In the genomic region with DNA sequence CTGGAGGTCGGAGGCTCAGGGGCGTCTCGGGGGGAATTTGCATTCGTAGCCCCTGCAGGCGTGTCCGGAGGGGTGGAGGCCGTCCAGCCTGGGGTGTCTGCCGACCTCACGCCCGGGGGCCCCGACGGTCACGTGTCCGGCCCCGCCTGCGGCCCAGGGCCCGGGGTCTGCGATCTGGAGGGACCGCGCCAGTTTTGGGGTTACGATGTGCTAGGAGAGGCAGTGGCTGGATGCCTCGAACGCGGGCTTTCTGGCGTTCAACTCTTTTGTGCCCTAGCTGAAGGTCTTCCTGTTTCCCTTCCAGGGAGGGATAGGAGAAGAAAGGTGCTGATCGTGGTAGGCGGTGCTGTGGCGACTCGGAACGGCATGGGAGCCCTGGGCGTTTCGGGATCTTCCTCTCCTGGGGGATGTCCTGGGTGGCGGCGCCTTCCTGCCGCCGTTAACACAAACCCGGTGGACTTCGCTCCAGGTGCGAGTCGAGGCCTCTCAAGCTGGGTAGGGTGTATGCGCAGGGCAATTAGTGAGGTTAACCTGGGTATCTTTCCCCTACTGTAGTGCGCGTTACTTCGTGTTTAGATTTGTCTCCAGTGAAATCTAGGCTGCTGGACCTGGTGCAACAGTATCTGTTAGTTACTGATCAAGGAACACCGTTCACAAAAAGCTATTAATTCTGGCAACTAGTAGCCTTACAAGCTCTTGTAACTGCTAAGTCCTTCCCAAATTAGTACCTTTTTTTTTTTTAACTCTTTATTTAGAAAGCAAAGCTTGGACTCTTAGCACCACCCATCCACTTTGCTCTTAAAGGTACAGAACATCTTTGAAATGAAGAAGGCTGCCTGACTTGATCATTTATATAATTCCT, we compare ENCODE assay signal across 1 cellular context.
A peak's percentile ranks its signal among the peaks of the same experiment; 100 is the strongest.
TF ChIP-seq lines count a peak whose summit lies in the region.

No MANE protein-coding gene starts in this region.

TF ChIP-seq in HEK293, 187 proteins besides CTCF, POLR2A, EP300 and RAD21 (continued from another document):
- TF ChIP-seq, protein P1, sequence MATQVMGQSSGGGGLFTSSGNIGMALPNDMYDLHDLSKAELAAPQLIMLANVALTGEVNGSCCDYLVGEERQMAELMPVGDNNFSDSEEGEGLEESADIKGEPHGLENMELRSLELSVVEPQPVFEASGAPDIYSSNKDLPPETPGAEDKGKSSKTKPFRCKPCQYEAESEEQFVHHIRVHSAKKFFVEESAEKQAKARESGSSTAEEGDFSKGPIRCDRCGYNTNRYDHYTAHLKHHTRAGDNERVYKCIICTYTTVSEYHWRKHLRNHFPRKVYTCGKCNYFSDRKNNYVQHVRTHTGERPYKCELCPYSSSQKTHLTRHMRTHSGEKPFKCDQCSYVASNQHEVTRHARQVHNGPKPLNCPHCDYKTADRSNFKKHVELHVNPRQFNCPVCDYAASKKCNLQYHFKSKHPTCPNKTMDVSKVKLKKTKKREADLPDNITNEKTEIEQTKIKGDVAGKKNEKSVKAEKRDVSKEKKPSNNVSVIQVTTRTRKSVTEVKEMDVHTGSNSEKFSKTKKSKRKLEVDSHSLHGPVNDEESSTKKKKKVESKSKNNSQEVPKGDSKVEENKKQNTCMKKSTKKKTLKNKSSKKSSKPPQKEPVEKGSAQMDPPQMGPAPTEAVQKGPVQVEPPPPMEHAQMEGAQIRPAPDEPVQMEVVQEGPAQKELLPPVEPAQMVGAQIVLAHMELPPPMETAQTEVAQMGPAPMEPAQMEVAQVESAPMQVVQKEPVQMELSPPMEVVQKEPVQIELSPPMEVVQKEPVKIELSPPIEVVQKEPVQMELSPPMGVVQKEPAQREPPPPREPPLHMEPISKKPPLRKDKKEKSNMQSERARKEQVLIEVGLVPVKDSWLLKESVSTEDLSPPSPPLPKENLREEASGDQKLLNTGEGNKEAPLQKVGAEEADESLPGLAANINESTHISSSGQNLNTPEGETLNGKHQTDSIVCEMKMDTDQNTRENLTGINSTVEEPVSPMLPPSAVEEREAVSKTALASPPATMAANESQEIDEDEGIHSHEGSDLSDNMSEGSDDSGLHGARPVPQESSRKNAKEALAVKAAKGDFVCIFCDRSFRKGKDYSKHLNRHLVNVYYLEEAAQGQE (tag by site-specific recombination; IDR thresholded peaks at IDR 0.05): peak; percentile 43; the same call in 1 of the 2 replicates
- TF ChIP-seq ZNF677 (tag by site-specific recombination; IDR thresholded peaks at IDR 0.05): no peak
- no peak for TF ChIP-seq ZFP37 (tag by site-specific recombination; IDR thresholded peaks at IDR 0.05)
- no peak for TF ChIP-seq ZNF23 (tag by site-specific recombination; IDR thresholded peaks at IDR 0.05; ENCODE audit: borderline replicate concordance)
- TF ChIP-seq SP7 (tag by site-specific recombination; IDR thresholded peaks at IDR 0.05): peak; percentile 12; the same call in 1 of the 2 replicates
- no peak for TF ChIP-seq ZFP69B (tag by site-specific recombination; IDR thresholded peaks at IDR 0.05)
- no peak for TF ChIP-seq GFI1B (tag by site-specific recombination; IDR thresholded peaks at IDR 0.05)
- TF ChIP-seq ZNF433 (tag by site-specific recombination; IDR thresholded peaks at IDR 0.05; ENCODE audit: low read depth): no peak
- no peak for TF ChIP-seq ZNF112 (tag by site-specific recombination; IDR thresholded peaks at IDR 0.05)
- TF ChIP-seq, protein P2, sequence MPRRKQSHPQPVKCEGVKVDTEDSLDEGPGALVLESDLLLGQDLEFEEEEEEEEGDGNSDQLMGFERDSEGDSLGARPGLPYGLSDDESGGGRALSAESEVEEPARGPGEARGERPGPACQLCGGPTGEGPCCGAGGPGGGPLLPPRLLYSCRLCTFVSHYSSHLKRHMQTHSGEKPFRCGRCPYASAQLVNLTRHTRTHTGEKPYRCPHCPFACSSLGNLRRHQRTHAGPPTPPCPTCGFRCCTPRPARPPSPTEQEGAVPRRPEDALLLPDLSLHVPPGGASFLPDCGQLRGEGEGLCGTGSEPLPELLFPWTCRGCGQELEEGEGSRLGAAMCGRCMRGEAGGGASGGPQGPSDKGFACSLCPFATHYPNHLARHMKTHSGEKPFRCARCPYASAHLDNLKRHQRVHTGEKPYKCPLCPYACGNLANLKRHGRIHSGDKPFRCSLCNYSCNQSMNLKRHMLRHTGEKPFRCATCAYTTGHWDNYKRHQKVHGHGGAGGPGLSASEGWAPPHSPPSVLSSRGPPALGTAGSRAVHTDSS (tag by site-specific recombination; IDR thresholded peaks at IDR 0.05): no peak
